ENCODE assay signal across 29 cellular contexts in the genomic region with DNA sequence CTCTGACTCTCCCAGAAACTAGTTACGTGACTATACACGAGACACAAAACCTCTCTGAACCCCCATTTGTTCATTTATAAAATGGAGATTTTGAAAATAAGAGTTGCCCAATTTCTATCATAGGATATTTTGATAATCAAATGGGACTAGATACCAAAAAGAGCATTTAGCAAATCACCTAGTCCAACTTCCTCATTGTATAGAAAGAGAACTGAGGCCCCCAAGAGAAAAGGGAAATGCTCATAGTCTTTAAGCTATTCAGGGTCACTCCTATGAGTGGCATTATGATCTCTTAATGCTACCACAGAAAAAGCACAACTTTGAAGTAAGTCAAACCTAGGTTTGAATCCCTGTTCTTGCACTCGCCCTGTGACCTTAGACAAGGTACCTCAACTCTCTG.
"Had no signal": no experiment of that assay in that cellular context is flagged by ENCODE, and none has a peak within 500 bp of the region (broad histone marks: within the 10 kb centered on the region; RNA-seq: fewer than 3 reads in every experiment).

No MANE protein-coding gene starts in this region.

- ATAC-seq: activated naive CD4-positive, alpha-beta T cell treated with anti-CD3 and anti-CD28 coated beads, Interleukin-2, amount 50 U/mL, for 72 hours; activated T-cell treated with anti-CD3 and anti-CD28 coated beads, Interleukin-2, amount 50 U/mL, for 72 hours; esophagus mucosa; heart left ventricle; WTC11 had no signal

- H3K4me3 ChIP-seq: ascending aorta, breast epithelium, cardiac muscle cell, colonic mucosa, heart left ventricle had no signal

- DNase-seq: activated CD4-positive, alpha-beta memory T cell treated with anti-CD3 and anti-CD28 coated beads, Interleukin-2, amount 10 ng/mL, durations not matched to agents 7 days and 5 days; activated CD4-positive, alpha-beta T cell treated with anti-CD3 and anti-CD28 coated beads for 1 hour; activated CD4-positive, alpha-beta T cell treated with anti-CD3 and anti-CD28 coated beads for 4 hours; activated CD4-positive, alpha-beta T cell treated with anti-CD3 and anti-CD28 coated beads, Interleukin-2, amount 10 ng/mL, durations not matched to agents 7 days and 5 days; activated CD4-positive, alpha-beta T cell treated with anti-CD3 and anti-CD28 coated beads, Interleukin-2, amount 50 U/mL, for 4 hours; activated CD8-positive, alpha-beta memory T cell treated with anti-CD3 and anti-CD28 coated beads, Interleukin-2, amount 50 U/mL, for 48 hours; activated gamma-delta T cell; activated naive CD4-positive, alpha-beta T cell; activated naive CD4-positive, alpha-beta T cell treated with anti-CD3 and anti-CD28 coated beads, Interleukin-2, amount 10 ng/mL, durations not matched to agents 7 days and 5 days; activated naive CD8-positive, alpha-beta T cell treated with anti-CD3 and anti-CD28 coated beads, Interleukin-2, amount 10 ng/mL, durations not matched to agents 7 days and 5 days; activated T-cell treated with anti-CD3 and anti-CD28 coated beads for 4 hours; activated T-cell treated with anti-CD3 and anti-CD28 coated beads, Interleukin-2, amount 50 U/mL, for 24 hours; activated T-cell treated with anti-CD3 and anti-CD28 coated beads, Interleukin-2, amount 50 U/mL, for 72 hours; central memory CD4-positive, alpha-beta T cell; cerebellar nuclear complex; colonic mucosa; effector memory CD4-positive, alpha-beta T cell; endodermal cell; foreskin fibroblast; glutamatergic neuron; heart left ventricle; hypothalamus had no signal

- H3K27ac ChIP-seq: ascending aorta, breast epithelium, cardiac muscle cell, colonic mucosa, heart left ventricle, VCaP had no signal

- H3K36me3 ChIP-seq: ascending aorta, breast epithelium, cardiac muscle cell, colonic mucosa, heart left ventricle had no signal

- H3K27me3 ChIP-seq: ascending aorta, cardiac muscle cell, colonic mucosa had no signal

- H3K9me3 ChIP-seq: ascending aorta, breast epithelium, colonic mucosa, heart left ventricle had no signal

- H3K4me1 ChIP-seq: ascending aorta, breast epithelium, colonic mucosa, heart left ventricle had no signal
